ENCODE assay signal across 1 cellular context in genomic region chr11:94513091-94513490, GRCh38.
TF ChIP-seq lines count a peak whose summit lies in the region.

No MANE protein-coding gene starts in this region.

TF ChIP-seq in GM12878, 131 proteins besides CTCF, POLR2A, EP300 and RAD21:
- TF ChIP-seq, protein P1, sequence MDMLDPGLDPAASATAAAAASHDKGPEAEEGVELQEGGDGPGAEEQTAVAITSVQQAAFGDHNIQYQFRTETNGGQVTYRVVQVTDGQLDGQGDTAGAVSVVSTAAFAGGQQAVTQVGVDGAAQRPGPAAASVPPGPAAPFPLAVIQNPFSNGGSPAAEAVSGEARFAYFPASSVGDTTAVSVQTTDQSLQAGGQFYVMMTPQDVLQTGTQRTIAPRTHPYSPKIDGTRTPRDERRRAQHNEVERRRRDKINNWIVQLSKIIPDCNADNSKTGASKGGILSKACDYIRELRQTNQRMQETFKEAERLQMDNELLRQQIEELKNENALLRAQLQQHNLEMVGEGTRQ (IDR thresholded peaks at IDR 0.05; ENCODE audit: borderline replicate concordance, low read depth, low read length) = no peak
- TF ChIP-seq HDGF (IDR thresholded peaks at IDR 0.05) (no peak), ZBTB40 (IDR thresholded peaks at IDR 0.05; ENCODE audit: borderline replicate concordance) (no peak), SPI1 (IDR thresholded peaks at IDR 0.05; ENCODE audit: borderline replicate concordance, insufficient read depth, low read depth, low read length) (no peak), SREBF2 (IDR thresholded peaks at IDR 0.05; ENCODE audit: low read length) (no peak), TCF12 (IDR thresholded peaks at IDR 0.05; ENCODE audit: low read depth, low read length) (no peak), ETV6 (conservative IDR thresholded peaks at IDR 0.05 in 1 of 2, IDR thresholded peaks at IDR 0.05 in 1 of 2; ENCODE audit: borderline replicate concordance in 1 of 2, low read depth in 1 of 2) (no peak), ATF3 (IDR thresholded peaks at IDR 0.05; ENCODE audit: borderline replicate concordance, extremely low read depth, low read depth, low read length) (no peak), CHD1 (IDR thresholded peaks at IDR 0.05; ENCODE audit: low read depth, low read length) (no peak), MEF2B (IDR thresholded peaks at IDR 0.05; ENCODE audit: partially characterized antibody, poor library complexity, severe bottlenecking) (no peak), ASH2L (IDR thresholded peaks at IDR 0.05; ENCODE audit: borderline replicate concordance, low read depth) (no peak), ZNF207 (IDR thresholded peaks at IDR 0.05; ENCODE audit: borderline replicate concordance) (no peak), NFIC (IDR thresholded peaks at IDR 0.05; ENCODE audit: low read depth, low read length) (no peak), RBBP5 (conservative IDR thresholded peaks at IDR 0.05) (no peak), RELA (IDR thresholded peaks at IDR 0.05; ENCODE audit: borderline replicate concordance, partially characterized antibody) (no peak), EGR1 (IDR thresholded peaks at IDR 0.05; ENCODE audit: borderline replicate concordance in 1 of 2, low read depth in 2 of 2, low read length in 2 of 2) (no peak), MTA3 (IDR thresholded peaks at IDR 0.05; ENCODE audit: borderline replicate concordance, low read length) (no peak), ZNF274 (IDR thresholded peaks at IDR 0.05; ENCODE audit: insufficient read depth, insufficient read length) (no peak)
